ENCODE assay signal across 1 cellular context in genomic region chr4:1603413-1604135, GRCh38.
TF ChIP-seq lines count a peak whose summit lies in the region.

No MANE protein-coding gene starts in this region.

TF ChIP-seq in HCT116, 20 proteins besides CTCF, POLR2A, EP300 and RAD21:
- TF ChIP-seq ZNF274 (IDR thresholded peaks at IDR 0.05; ENCODE audit: low read depth, low read length) (no peak), SRF (IDR thresholded peaks at IDR 0.05; ENCODE audit: low read depth) (no peak), POLR2AphosphoS5 (IDR thresholded peaks at IDR 0.05; ENCODE audit: low read depth, low read length) (no peak), JUND (IDR thresholded peaks at IDR 0.05) (no peak), EGR1 (IDR thresholded peaks at IDR 0.05; ENCODE audit: low read depth) (no peak), YY1 (IDR thresholded peaks at IDR 0.05; ENCODE audit: extremely low read depth, insufficient replicate concordance, low read depth, low read length) (no peak), REST (IDR thresholded peaks at IDR 0.05; ENCODE audit: low read depth) (no peak), ZBTB33 (IDR thresholded peaks at IDR 0.05; ENCODE audit: extremely low read depth, insufficient replicate concordance, low read length) (no peak), EZH2phosphoT487 (IDR thresholded peaks at IDR 0.05; ENCODE audit: borderline replicate concordance) (no peak), FOSL1 (IDR thresholded peaks at IDR 0.05; ENCODE audit: low read depth) (no peak)
